Comparison of ENCODE assay signal across 30 cellular contexts in genomic region chr19:36672368-36672767, GRCh38.
"Had no signal": no experiment of that assay in that cellular context is flagged by ENCODE, and none has a peak within 500 bp of the region (broad histone marks: within the 10 kb centered on the region; RNA-seq: fewer than 3 reads in every experiment).

No MANE protein-coding gene starts in this region.

- H3K9me3 ChIP-seq: colonic mucosa had no signal

- H3K27ac ChIP-seq: adrenal gland, body of pancreas, colonic mucosa, epithelial cell of prostate, esophagus squamous epithelium, gastroesophageal sphincter had no signal

- H3K27me3 Mint-ChIP-seq: activated CD4-positive, alpha-beta memory T cell treated with anti-CD3 and anti-CD28 coated beads for 36 hours; activated CD4-positive, alpha-beta T cell treated with anti-CD3 and anti-CD28 coated beads for 36 hours; activated CD4-positive, alpha-beta T cell treated with anti-CD3 and anti-CD28 coated beads, Interleukin-2, amount 10 ng/mL, durations not matched to agents 24 days and 14 days; activated CD8-positive, alpha-beta memory T cell treated with anti-CD3 and anti-CD28 coated beads, Interleukin-2, amount 10 ng/mL, durations not matched to agents 7 days and 5 days; activated naive CD4-positive, alpha-beta T cell treated with anti-CD3 and anti-CD28 coated beads, Interleukin-2, amount 50 U/mL, for 24 hours; activated naive CD8-positive, alpha-beta T cell treated with anti-CD3 and anti-CD28 coated beads for 36 hours; activated naive CD8-positive, alpha-beta T cell treated with anti-CD3 and anti-CD28 coated beads, Interleukin-2, amount 50 U/mL, for 24 hours had no signal

- H3K4me3 Mint-ChIP-seq: activated CD4-positive, alpha-beta memory T cell treated with anti-CD3 and anti-CD28 coated beads for 36 hours; activated CD4-positive, alpha-beta T cell treated with anti-CD3 and anti-CD28 coated beads for 36 hours; activated CD4-positive, alpha-beta T cell treated with anti-CD3 and anti-CD28 coated beads, Interleukin-2, amount 10 ng/mL, durations not matched to agents 24 days and 14 days; activated CD8-positive, alpha-beta memory T cell treated with anti-CD3 and anti-CD28 coated beads, Interleukin-2, amount 10 ng/mL, durations not matched to agents 7 days and 5 days; activated CD8-positive, alpha-beta T cell treated with anti-CD3 and anti-CD28 coated beads, Interleukin-2, amount 10 ng/mL, durations not matched to agents 7 days and 5 days; activated naive CD4-positive, alpha-beta T cell treated with anti-CD3 and anti-CD28 coated beads for 36 hours; activated naive CD4-positive, alpha-beta T cell treated with anti-CD3 and anti-CD28 coated beads, Interleukin-2, amount 50 U/mL, for 24 hours; activated naive CD8-positive, alpha-beta T cell treated with anti-CD3 and anti-CD28 coated beads for 36 hours; activated naive CD8-positive, alpha-beta T cell treated with anti-CD3 and anti-CD28 coated beads, Interleukin-2, amount 50 U/mL, for 24 hours; activated T-helper 1 cell treated with anti-CD3 and anti-CD28 coated beads, Interleukin-12 subunit alpha, Interleukin-12 subunit beta, Interleukin-2, Interleukin-4 antibody, amounts not matched to agents 30 ng/mL and 10 ng/mL and 1 ng/mL, durations not matched to agents 14 hours and 24 hours and 36 hours had no signal

- H3K4me1 ChIP-seq: colonic mucosa had no signal

- DNase-seq: activated CD4-positive, alpha-beta memory T cell treated with anti-CD3 and anti-CD28 coated beads for 36 hours; activated CD4-positive, alpha-beta T cell treated with anti-CD3 and anti-CD28 coated beads for 36 hours; activated CD4-positive, alpha-beta T cell treated with anti-CD3 and anti-CD28 coated beads, Interleukin-2, amount 10 ng/mL, durations not matched to agents 24 days and 14 days; activated CD4-positive, CD25-positive, alpha-beta regulatory T cell; activated CD4-positive, CD25-positive, alpha-beta regulatory T cell treated with anti-CD3 and anti-CD28 coated beads, Interleukin-2, amount 50 U/mL, for 72 hours; activated CD8-positive, alpha-beta memory T cell treated with anti-CD3 and anti-CD28 coated beads, Interleukin-2, amount 10 ng/mL, durations not matched to agents 7 days and 5 days; activated CD8-positive, alpha-beta memory T cell treated with anti-CD3 and anti-CD28 coated beads, Interleukin-2, amount 50 U/mL, for 4 hours; activated CD8-positive, alpha-beta T cell treated with anti-CD3 and anti-CD28 coated beads, Interleukin-2, amount 10 ng/mL, durations not matched to agents 7 days and 5 days; activated effector memory CD4-positive, alpha-beta T cell treated with anti-CD3 and anti-CD28 coated beads, Interleukin-2, amount 50 U/mL, for 16 hours; activated naive CD4-positive, alpha-beta T cell treated with anti-CD3 and anti-CD28 coated beads for 36 hours; activated naive CD8-positive, alpha-beta T cell treated with anti-CD3 and anti-CD28 coated beads for 36 hours; activated naive CD8-positive, alpha-beta T cell treated with anti-CD3 and anti-CD28 coated beads, Interleukin-2, amount 50 U/mL, for 24 hours; activated T-cell treated with anti-CD3 and anti-CD28 coated beads, Interleukin-2, amount 50 U/mL, for 1 hour; activated T-cell treated with anti-CD3 and anti-CD28 coated beads, Interleukin-2, amount 50 U/mL, for 48 hours; adrenal gland; amygdala; aorta; body of pancreas; central memory CD4-positive, alpha-beta T cell; cerebellar nuclear complex; colonic mucosa; effector CD8-positive, alpha-beta T cell; esophagus squamous epithelium; foreskin melanocyte; T-helper 2 cell had no signal

- H3K36me3 ChIP-seq: adrenal gland, colonic mucosa had no signal

- H3K27ac Mint-ChIP-seq: activated CD4-positive, alpha-beta memory T cell treated with anti-CD3 and anti-CD28 coated beads for 36 hours; activated CD4-positive, alpha-beta T cell treated with anti-CD3 and anti-CD28 coated beads for 36 hours; activated CD4-positive, alpha-beta T cell treated with anti-CD3 and anti-CD28 coated beads, Interleukin-2, amount 10 ng/mL, durations not matched to agents 24 days and 14 days; activated CD8-positive, alpha-beta memory T cell treated with anti-CD3 and anti-CD28 coated beads, Interleukin-2, amount 10 ng/mL, durations not matched to agents 7 days and 5 days; activated CD8-positive, alpha-beta T cell treated with anti-CD3 and anti-CD28 coated beads, Interleukin-2, amount 10 ng/mL, durations not matched to agents 7 days and 5 days; activated naive CD4-positive, alpha-beta T cell treated with anti-CD3 and anti-CD28 coated beads for 36 hours; activated naive CD4-positive, alpha-beta T cell treated with anti-CD3 and anti-CD28 coated beads, Interleukin-2, amount 50 U/mL, for 24 hours; activated naive CD8-positive, alpha-beta T cell treated with anti-CD3 and anti-CD28 coated beads for 36 hours; activated naive CD8-positive, alpha-beta T cell treated with anti-CD3 and anti-CD28 coated beads, Interleukin-2, amount 50 U/mL, for 24 hours; activated T-helper 1 cell treated with anti-CD3 and anti-CD28 coated beads, Interleukin-12 subunit alpha, Interleukin-12 subunit beta, Interleukin-2, Interleukin-4 antibody, amounts not matched to agents 30 ng/mL and 10 ng/mL and 1 ng/mL, durations not matched to agents 14 hours and 24 hours and 36 hours; activated T-helper 2 cell treated with anti-CD3 and anti-CD28 coated beads, Interferon-gamma antibody, Interleukin-2, Interleukin-4, amounts not matched to agents 10 μg/mL and 5 μg/mL and 100 μg/mL, durations not matched to agents 14 hours and 24 hours and 36 hours had no signal

- H3K27me3 ChIP-seq: adrenal gland, body of pancreas, colonic mucosa, esophagus squamous epithelium, gastroesophageal sphincter had no signal

- H3K4me3 ChIP-seq: adrenal gland, body of pancreas, colonic mucosa, esophagus squamous epithelium, gastroesophageal sphincter had no signal

- ATAC-seq: activated CD4-positive, alpha-beta T cell treated with anti-CD3 and anti-CD28 coated beads for 36 hours; activated CD8-positive, alpha-beta memory T cell treated with anti-CD3 and anti-CD28 coated beads, Interleukin-2, amount 10 ng/mL, durations not matched to agents 7 days and 5 days; activated CD8-positive, alpha-beta T cell treated with anti-CD3 and anti-CD28 coated beads, Interleukin-2, amount 10 ng/mL, durations not matched to agents 7 days and 5 days; activated naive CD8-positive, alpha-beta T cell treated with anti-CD3 and anti-CD28 coated beads, Interleukin-2, amount 50 U/mL, for 24 hours; body of pancreas; gastroesophageal sphincter had no signal
